21 cellular contexts compared by ENCODE assay signal in genomic region chr6:79066828-79067227, GRCh38.
"Had no signal": no experiment of that assay in that cellular context is flagged by ENCODE, and none has a peak within 500 bp of the region (broad histone marks: within the 10 kb centered on the region; RNA-seq: fewer than 3 reads in every experiment).

No MANE protein-coding gene starts in this region.

- H3K36me3 ChIP-seq: left ventricle myocardium inferior, lower lobe of right lung, ovary, right atrium auricular region, suprapubic skin, thyroid gland, upper lobe of left lung, vagina had no signal

- H3K27me3 ChIP-seq: hepatocyte, neural progenitor cell, ovary, right atrium auricular region, suprapubic skin, thyroid gland, upper lobe of left lung, vagina had no signal

- H3K36me3 Mint-ChIP-seq: memory B cell, natural killer cell had no signal

- H3K4me3 Mint-ChIP-seq: memory B cell, mesothelial cell of epicardium, natural killer cell, neural progenitor cell had no signal

- H3K9me3 ChIP-seq: left ventricle myocardium inferior, lower lobe of right lung, ovary, right atrium auricular region, suprapubic skin, thyroid gland, upper lobe of left lung, vagina had no signal

- H3K9me3 Mint-ChIP-seq: memory B cell, mesothelial cell of epicardium, natural killer cell, neural progenitor cell had no signal

- H3K27me3 Mint-ChIP-seq: memory B cell had no signal

- DNase-seq: effector CD4-positive, alpha-beta T cell; head of caudate nucleus; kidney; left cardiac atrium; left ventricle myocardium inferior; lower lobe of right lung; natural killer cell; nucleus accumbens; ovary; small intestine; stimulated activated CD4-positive, alpha-beta T cell treated with anti-CD3 and anti-CD28 coated beads, Interleukin-12 subunit alpha, Interleukin-12 subunit beta, amount 100 ng/mL, for 4 hours; stimulated activated naive CD4-positive, alpha-beta T cell treated with Interleukin-2 at 50 U/mL for 16 hours; thyroid gland; upper lobe of left lung had no signal

- ATAC-seq: left cardiac atrium, lower lobe of right lung, natural killer cell had no signal

- H3K4me3 ChIP-seq: hepatocyte, left ventricle myocardium inferior, lower lobe of right lung, neural progenitor cell, ovary, right atrium auricular region, suprapubic skin, thyroid gland, upper lobe of left lung, vagina had no signal

- H3K27ac ChIP-seq: hepatocyte, left ventricle myocardium inferior, lower lobe of right lung, neural progenitor cell, ovary, right atrium auricular region, suprapubic skin, thyroid gland, upper lobe of left lung, vagina had no signal

- H3K27ac Mint-ChIP-seq: memory B cell, mesothelial cell of epicardium, natural killer cell, neural progenitor cell had no signal
